24 cellular contexts compared by ENCODE assay signal in genomic region chr11:83608571-83608970, GRCh38.
"Had no signal": no experiment of that assay in that cellular context is flagged by ENCODE, and none has a peak within 500 bp of the region (broad histone marks: within the 10 kb centered on the region; RNA-seq: fewer than 3 reads in every experiment).

No MANE protein-coding gene starts in this region.

- DNase-seq: natural killer cell; occipital lobe; ovary; posterior cingulate gyrus; psoas muscle; right cardiac atrium; right lobe of liver; sigmoid colon; small intestine; stimulated activated CD4-positive, alpha-beta T cell treated with anti-CD3 and anti-CD28 coated beads, Interleukin-1b, Interleukin-23, amount 100 ng/mL, for 48 hours; stimulated activated CD4-positive, alpha-beta T cell treated with anti-CD3 and anti-CD28 coated beads, Interleukin-4, amount 100 ng/mL, for 1 hour; stimulated activated CD4-positive, alpha-beta T cell treated with anti-CD3 and anti-CD28 coated beads, Interleukin-4, amount 100 ng/mL, for 4 hours; stimulated activated CD8-positive, alpha-beta memory T cell treated with anti-CD3 and anti-CD28 coated beads, Interleukin-4, amount 100 ng/mL, for 48 hours; stimulated activated naive CD4-positive, alpha-beta T cell; stimulated activated naive CD8-positive, alpha-beta T cell treated with anti-CD3 and anti-CD28 coated beads, Interleukin-15, amount 100 ng/mL, for 72 hours; stimulated activated naive CD8-positive, alpha-beta T cell treated with anti-CD3 and anti-CD28 coated beads, Interleukin-15, Interleukin-2, amounts not matched to agents 100 U/mL and 50 U/mL, for 24 hours; testis; tibial artery; transverse colon; upper lobe of right lung; uterus had no signal

- H3K36me3 ChIP-seq: neural progenitor cell, ovary, right lobe of liver, sigmoid colon, suprapubic skin, tibial artery, transverse colon, upper lobe of right lung, uterus had no signal

- H3K4me2 ChIP-seq: neural progenitor cell had no signal

- H3K79me2 ChIP-seq: parathyroid adenoma had no signal

- H3K4me1 ChIP-seq: parathyroid adenoma, psoas muscle, right lobe of liver, sigmoid colon, testis, tibial artery, transverse colon, upper lobe of right lung, uterus had no signal

- H3K4me3 ChIP-seq: neural progenitor cell, ovary, psoas muscle, right lobe of liver, sigmoid colon, suprapubic skin, testis, tibial artery, transverse colon, upper lobe of right lung, uterus had no signal

- H3K9ac ChIP-seq: neural progenitor cell, parathyroid adenoma had no signal

- H2AFZ ChIP-seq: neural progenitor cell, parathyroid adenoma had no signal

- H3K9me3 ChIP-seq: ovary, psoas muscle, right lobe of liver, sigmoid colon, suprapubic skin, testis, tibial artery, transverse colon, upper lobe of right lung, uterus had no signal

- H3K27me3 ChIP-seq: neural progenitor cell, ovary, right lobe of liver, sigmoid colon, suprapubic skin, testis, tibial artery, transverse colon, upper lobe of right lung, uterus had no signal

- H3K27ac ChIP-seq: neural progenitor cell, ovary, parathyroid adenoma, psoas muscle, right lobe of liver, sigmoid colon, suprapubic skin, testis, tibial artery, transverse colon, upper lobe of right lung, uterus had no signal
